Comparison of ENCODE assay signal across 1 cellular context in the genomic region with DNA sequence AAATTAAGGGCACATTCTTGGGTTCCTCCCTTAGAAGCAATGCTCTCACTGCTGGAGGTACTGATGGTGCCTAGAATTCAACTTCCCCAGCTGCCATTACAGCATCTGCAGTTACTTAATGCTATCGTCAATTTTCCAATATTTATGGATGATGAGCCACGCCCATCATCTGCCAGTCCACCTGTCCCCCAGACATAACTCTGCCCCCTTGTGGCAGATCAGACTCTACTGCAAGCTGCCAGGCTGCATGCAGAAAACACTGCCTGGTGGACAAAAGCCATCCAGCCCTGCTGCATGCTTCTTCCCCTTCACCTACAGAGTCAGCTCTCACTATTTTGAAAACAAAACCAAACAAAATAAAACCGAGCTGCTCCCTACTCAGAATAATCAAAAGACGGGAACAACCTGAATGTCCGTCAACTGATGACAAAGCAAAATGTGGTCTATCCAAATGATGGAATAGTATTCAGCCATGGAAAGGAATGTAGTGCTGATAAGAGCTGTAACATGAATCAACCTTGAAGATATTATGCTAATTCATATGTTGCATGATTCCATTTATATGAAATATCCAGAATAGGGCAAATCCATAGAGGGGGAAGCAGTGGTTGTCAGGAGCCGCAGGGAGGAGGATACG.
A peak's percentile ranks its signal among the peaks of the same experiment; 100 is the strongest.
TF ChIP-seq lines count a peak whose summit lies in the region.

No MANE protein-coding gene starts in this region.

TF ChIP-seq in HepG2, 621 proteins besides CTCF, POLR2A, EP300 and RAD21 (continued from another document):
- TF ChIP-seq KDM5B (CRISPR knock-in tag; IDR thresholded peaks at IDR 0.05; ENCODE audit: borderline replicate concordance) (no peak), ZNF3 (CRISPR knock-in tag; IDR thresholded peaks at IDR 0.05) (no peak), ZNF547 (CRISPR knock-in tag; IDR thresholded peaks at IDR 0.05) (no peak), ZNF720 (CRISPR knock-in tag; IDR thresholded peaks at IDR 0.05) (no peak), SATB2 (CRISPR knock-in tag; IDR thresholded peaks at IDR 0.05) (no peak), PCBP2 (optimal IDR thresholded peaks at IDR 0.05; ENCODE audit: low read depth, low read length, poor library complexity, severe bottlenecking) (no peak), ZNF460 (CRISPR knock-in tag; IDR thresholded peaks at IDR 0.05; ENCODE audit: borderline replicate concordance) (no peak), KLF12 (CRISPR knock-in tag; IDR thresholded peaks at IDR 0.05; ENCODE audit: borderline replicate concordance) (peak; percentile 36; the same call in 1 of the 2 replicates), ZNF772 (CRISPR knock-in tag; IDR thresholded peaks at IDR 0.05) (no peak), ZNF382 (CRISPR knock-in tag; IDR thresholded peaks at IDR 0.05; ENCODE audit: borderline replicate concordance) (no peak), KAT7 (CRISPR knock-in tag; IDR thresholded peaks at IDR 0.05; ENCODE audit: borderline replicate concordance) (no peak), SMC3 (IDR thresholded peaks at IDR 0.05; ENCODE audit: low read length) (peak; percentile 86), SMARCC2 (IDR thresholded peaks at IDR 0.05) (no peak), KLF15 (CRISPR knock-in tag; IDR thresholded peaks at IDR 0.05; ENCODE audit: borderline replicate concordance) (no peak)
- TF ChIP-seq, protein P1, sequence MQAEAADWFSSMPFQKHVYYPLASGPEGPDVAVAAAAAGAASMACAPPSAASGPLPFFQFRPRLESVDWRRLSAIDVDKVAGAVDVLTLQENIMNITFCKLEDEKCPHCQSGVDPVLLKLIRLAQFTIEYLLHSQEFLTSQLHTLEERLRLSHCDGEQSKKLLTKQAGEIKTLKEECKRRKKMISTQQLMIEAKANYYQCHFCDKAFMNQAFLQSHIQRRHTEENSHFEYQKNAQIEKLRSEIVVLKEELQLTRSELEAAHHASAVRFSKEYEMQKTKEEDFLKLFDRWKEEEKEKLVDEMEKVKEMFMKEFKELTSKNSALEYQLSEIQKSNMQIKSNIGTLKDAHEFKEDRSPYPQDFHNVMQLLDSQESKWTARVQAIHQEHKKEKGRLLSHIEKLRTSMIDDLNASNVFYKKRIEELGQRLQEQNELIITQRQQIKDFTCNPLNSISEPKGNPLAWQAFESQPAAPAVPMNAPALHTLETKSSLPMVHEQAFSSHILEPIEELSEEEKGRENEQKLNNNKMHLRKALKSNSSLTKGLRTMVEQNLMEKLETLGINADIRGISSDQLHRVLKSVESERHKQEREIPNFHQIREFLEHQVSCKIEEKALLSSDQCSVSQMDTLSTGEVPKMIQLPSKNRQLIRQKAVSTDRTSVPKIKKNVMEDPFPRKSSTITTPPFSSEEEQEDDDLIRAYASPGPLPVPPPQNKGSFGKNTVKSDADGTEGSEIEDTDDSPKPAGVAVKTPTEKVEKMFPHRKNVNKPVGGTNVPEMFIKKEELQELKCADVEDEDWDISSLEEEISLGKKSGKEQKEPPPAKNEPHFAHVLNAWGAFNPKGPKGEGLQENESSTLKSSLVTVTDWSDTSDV (CRISPR knock-in tag; IDR thresholded peaks at IDR 0.05): no peak
- TF ChIP-seq, protein P2, sequence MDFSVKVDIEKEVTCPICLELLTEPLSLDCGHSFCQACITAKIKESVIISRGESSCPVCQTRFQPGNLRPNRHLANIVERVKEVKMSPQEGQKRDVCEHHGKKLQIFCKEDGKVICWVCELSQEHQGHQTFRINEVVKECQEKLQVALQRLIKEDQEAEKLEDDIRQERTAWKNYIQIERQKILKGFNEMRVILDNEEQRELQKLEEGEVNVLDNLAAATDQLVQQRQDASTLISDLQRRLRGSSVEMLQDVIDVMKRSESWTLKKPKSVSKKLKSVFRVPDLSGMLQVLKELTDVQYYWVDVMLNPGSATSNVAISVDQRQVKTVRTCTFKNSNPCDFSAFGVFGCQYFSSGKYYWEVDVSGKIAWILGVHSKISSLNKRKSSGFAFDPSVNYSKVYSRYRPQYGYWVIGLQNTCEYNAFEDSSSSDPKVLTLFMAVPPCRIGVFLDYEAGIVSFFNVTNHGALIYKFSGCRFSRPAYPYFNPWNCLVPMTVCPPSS (IDR thresholded peaks at IDR 0.05): no peak
- TF ChIP-seq, protein P3, sequence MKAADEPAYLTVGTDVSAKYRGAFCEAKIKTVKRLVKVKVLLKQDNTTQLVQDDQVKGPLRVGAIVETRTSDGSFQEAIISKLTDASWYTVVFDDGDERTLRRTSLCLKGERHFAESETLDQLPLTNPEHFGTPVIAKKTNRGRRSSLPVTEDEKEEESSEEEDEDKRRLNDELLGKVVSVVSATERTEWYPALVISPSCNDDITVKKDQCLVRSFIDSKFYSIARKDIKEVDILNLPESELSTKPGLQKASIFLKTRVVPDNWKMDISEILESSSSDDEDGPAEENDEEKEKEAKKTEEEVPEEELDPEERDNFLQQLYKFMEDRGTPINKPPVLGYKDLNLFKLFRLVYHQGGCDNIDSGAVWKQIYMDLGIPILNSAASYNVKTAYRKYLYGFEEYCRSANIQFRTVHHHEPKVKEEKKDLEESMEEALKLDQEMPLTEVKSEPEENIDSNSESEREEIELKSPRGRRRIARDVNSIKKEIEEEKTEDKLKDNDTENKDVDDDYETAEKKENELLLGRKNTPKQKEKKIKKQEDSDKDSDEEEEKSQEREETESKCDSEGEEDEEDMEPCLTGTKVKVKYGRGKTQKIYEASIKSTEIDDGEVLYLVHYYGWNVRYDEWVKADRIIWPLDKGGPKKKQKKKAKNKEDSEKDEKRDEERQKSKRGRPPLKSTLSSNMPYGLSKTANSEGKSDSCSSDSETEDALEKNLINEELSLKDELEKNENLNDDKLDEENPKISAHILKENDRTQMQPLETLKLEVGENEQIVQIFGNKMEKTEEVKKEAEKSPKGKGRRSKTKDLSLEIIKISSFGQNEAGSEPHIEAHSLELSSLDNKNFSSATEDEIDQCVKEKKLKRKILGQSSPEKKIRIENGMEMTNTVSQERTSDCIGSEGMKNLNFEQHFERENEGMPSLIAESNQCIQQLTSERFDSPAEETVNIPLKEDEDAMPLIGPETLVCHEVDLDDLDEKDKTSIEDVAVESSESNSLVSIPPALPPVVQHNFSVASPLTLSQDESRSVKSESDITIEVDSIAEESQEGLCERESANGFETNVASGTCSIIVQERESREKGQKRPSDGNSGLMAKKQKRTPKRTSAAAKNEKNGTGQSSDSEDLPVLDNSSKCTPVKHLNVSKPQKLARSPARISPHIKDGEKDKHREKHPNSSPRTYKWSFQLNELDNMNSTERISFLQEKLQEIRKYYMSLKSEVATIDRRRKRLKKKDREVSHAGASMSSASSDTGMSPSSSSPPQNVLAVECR (CRISPR knock-in tag; IDR thresholded peaks at IDR 0.05; ENCODE audit: borderline replicate concordance): no peak
- TF ChIP-seq, protein P4, sequence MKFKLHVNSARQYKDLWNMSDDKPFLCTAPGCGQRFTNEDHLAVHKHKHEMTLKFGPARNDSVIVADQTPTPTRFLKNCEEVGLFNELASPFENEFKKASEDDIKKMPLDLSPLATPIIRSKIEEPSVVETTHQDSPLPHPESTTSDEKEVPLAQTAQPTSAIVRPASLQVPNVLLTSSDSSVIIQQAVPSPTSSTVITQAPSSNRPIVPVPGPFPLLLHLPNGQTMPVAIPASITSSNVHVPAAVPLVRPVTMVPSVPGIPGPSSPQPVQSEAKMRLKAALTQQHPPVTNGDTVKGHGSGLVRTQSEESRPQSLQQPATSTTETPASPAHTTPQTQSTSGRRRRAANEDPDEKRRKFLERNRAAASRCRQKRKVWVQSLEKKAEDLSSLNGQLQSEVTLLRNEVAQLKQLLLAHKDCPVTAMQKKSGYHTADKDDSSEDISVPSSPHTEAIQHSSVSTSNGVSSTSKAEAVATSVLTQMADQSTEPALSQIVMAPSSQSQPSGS (CRISPR knock-in tag; IDR thresholded peaks at IDR 0.05): no peak
TF ChIP-seq in HepG2: peak in this region for 6.
